8 cellular contexts compared by ENCODE assay signal in the genomic region with DNA sequence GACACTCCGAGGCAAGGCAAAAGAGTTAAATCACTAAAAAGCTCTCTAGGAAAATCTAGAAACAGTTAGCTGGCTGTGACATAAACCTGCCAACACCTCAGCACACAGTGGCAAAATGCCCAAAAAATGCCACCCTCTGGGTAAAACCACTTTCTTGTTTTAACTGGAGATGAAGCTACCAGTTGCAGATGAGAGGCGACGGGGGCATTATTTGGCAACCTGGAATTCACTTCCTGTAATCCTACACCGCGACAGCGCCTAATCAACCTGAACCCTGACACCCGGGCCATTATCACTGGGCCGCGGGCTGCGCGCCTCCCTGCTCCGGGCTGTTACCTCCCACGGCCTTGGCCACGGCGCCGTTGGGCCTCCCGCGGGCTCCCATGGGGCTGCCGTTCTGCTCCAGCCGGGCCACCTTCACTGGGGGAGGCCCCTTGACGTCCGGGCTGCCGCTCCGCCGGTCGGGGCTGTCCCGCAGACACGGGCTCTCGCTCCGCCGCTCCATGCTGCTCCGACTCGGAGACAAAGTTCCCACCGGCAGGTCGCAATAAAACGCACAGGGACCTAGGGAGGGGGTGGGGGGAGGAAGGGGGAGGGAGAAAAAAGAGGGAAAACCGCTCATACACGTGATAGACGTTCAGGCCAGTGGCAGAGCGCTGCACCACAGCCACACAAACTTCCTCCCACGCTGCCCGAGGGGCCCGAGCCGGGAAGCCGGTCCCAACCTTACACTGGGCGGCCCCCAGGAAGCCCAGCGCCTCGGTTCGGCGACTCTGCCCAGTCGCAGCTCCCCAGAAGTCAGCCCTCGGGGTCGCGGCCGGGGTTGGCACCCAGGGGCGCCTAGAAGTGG. TPM values are rescaled to one million over a fixed set of nuclear protein-coding genes. Genes with fewer than 3 reads are reported as not detected.
DNase-seq lines count a peak whose midpoint lies in the region; ATAC-seq and TF ChIP-seq lines count a peak whose summit lies in the region.

No MANE protein-coding gene starts in this region.

- no peaks in the 10 kb centered on the region for H3K9me3 ChIP-seq in SK-N-SH
- H3K9me3 ChIP-seq in WERI-Rb-1 (ENCODE audit: severe bottlenecking) = no peaks in the 10 kb centered on the region
- no peaks in the 10 kb centered on the region for H3K9me3 ChIP-seq in transverse colon

- H3K79me2 ChIP-seq in SK-N-SH (ENCODE audit: insufficient read depth) = no peaks in the 10 kb centered on the region

- H3K4me3 ChIP-seq in SK-N-SH (ENCODE audit: low read depth in 2 of 2, low read length in 1 of 2) = no peak overlapping the region
- H3K4me3 ChIP-seq in WERI-Rb-1 (ENCODE audit: low read depth, low read length) = peak overlapping the region; percentile 90
- peak overlapping the region; percentile 23 to 98 (median 70) for H3K4me3 ChIP-seq in transverse colon

- no peak for ATAC-seq in SK-N-SH treated with all-trans-retinoic acid at 6 μM for 48 hours

- TF ChIP-seq POLR2A in transverse colon (IDR thresholded peaks at IDR 0.05) = peak; percentile 50

- no peak for TF ChIP-seq RAD21 in SK-N-SH (IDR thresholded peaks at IDR 0.05; ENCODE audit: low read length)

- H3K9me2 ChIP-seq in SK-N-SH = no peaks in the 10 kb centered on the region

- peaks cover 7% of the 10 kb centered on the region for H3F3A ChIP-seq in SK-N-SH (replicated peaks; ENCODE audit: insufficient read depth)

- no peak overlapping the region for H3K9ac ChIP-seq in SK-N-SH

- POLR2A ChIA-PET in SK-N-SH (lab: Yijun Ruan, JAX) = no interaction called here

- intact Hi-C loops in transverse colon (cut with DNase I; ENCODE audit: low total_unique reads) = no loop called here

- H3K27me3 ChIP-seq in SK-N-SH (ENCODE audit: insufficient read depth) (peaks cover 49% of the 10 kb centered on the region), WERI-Rb-1 (ENCODE audit: insufficient read depth, low read depth, severe bottlenecking) (peaks cover 6% of the 10 kb centered on the region), transverse colon (peaks cover 86% of the 10 kb centered on the region)

- H3K36me3 ChIP-seq in SK-N-SH (replicated peaks in 1 of 2; ENCODE audit: control insufficient read depth in 1 of 2, insufficient read depth in 2 of 2, low read length in 1 of 2) (no peaks in the 10 kb centered on the region), WERI-Rb-1 (no peaks in the 10 kb centered on the region), transverse colon (no peaks in the 10 kb centered on the region)

- H3K4me2 ChIP-seq in SK-N-SH = no peak overlapping the region

- H3K4me1 ChIP-seq in SK-N-SH (ENCODE audit: control insufficient read depth in 1 of 2, insufficient read depth in 2 of 2, low read depth in 1 of 2, low read length in 1 of 2) (peaks cover 0 to 9% of the 10 kb centered on the region in 2 experiments; a peak in 1 of 4 replicates), transverse colon (peaks cover 0 to 67% (median 19%) of the 10 kb centered on the region in 4 donors)

- in situ Hi-C loops in transverse colon (cut with MboI; ENCODE audit: low pct_ligation_motif_present in 1 of 4, low pct_unique_long_range_greater_than_20kb in 1 of 4, low sequenced_read_pairs in 3 of 4) = no loop called here

- no peak for DNase-seq in SK-N-SH
- peak; percentile 85 for DNase-seq in NCI-H1092 treated with DMSO at 0.1 percent for 48 hours (lab: John Stamatoyannopoulos, UW)
- DNase-seq in WERI-Rb-1 = peak; percentile 66
- DNase-seq in iris pigment epithelial cell (ENCODE audit: low read depth) = peak; percentile 10
- DNase-seq in transverse colon = peak; percentile 82
- DNase-seq in stimulated activated CD4-positive, alpha-beta T cell treated with anti-CD3 and anti-CD28 coated beads, Interleukin-2, amount 100 ng/mL, for 48 hours = no peak
- no peak for DNase-seq in activated CD8-positive, alpha-beta memory T cell treated with anti-CD3 and anti-CD28 coated beads for 24 hours

- no peaks in the 10 kb centered on the region for H4K20me1 ChIP-seq in SK-N-SH (ENCODE audit: insufficient read depth)

- no peak for TF ChIP-seq CTCF in SK-N-SH (IDR thresholded peaks at IDR 0.05)
- no peak for TF ChIP-seq CTCF in WERI-Rb-1 (IDR thresholded peaks at IDR 0.05; ENCODE audit: low read depth, low read length)
- TF ChIP-seq CTCF in transverse colon (IDR thresholded peaks at IDR 0.05) = no peak

- TF ChIP-seq EP300 in SK-N-SH (IDR thresholded peaks at IDR 0.05; ENCODE audit: borderline replicate concordance in 1 of 2, low read depth in 1 of 2, low read length in 1 of 2) = no peak
- no peak for TF ChIP-seq EP300 in transverse colon (IDR thresholded peaks at IDR 0.05; ENCODE audit: low read depth)

- CTCF ChIA-PET in SK-N-SH (lab: Yijun Ruan, JAX) = interaction anchor here (0.6 to 1.2 kb wide), 3 partner anchors 14 to 1141 kb away, joined by 3 read pairs; no protein-coding TSS in a partner anchor

- no peak overlapping the region for H2AFZ ChIP-seq in SK-N-SH (ENCODE audit: low read depth)

- 11% methylated on average over 33 of the region's 56 CpGs for WGBS in SK-N-SH (ENCODE audit: low lambda C conversion rate)
- WGBS in transverse colon (ENCODE audit: low coverage in 1 of 2), 2 donors = 5% methylated on average over 47 of the region's 56 CpGs; no CpG with 5 or more reads in 1 of the 2 donors

- no peak overlapping the region for H3K27ac ChIP-seq in SK-N-SH (ENCODE audit: low read depth in 2 of 2, low read length in 1 of 2)
- H3K27ac ChIP-seq in WERI-Rb-1 = peak overlapping the region; percentile 74
- peak overlapping the region; percentile 83 to 90 (median 87) for H3K27ac ChIP-seq in transverse colon

TF ChIP-seq in SK-N-SH, 30 proteins besides CTCF, POLR2A, EP300 and RAD21:
- no peak for TF ChIP-seq PBX3 (IDR thresholded peaks at IDR 0.05)
- no peak for TF ChIP-seq RCOR1 (IDR thresholded peaks at IDR 0.05; ENCODE audit: low read length)
- TF ChIP-seq EZH2phosphoT487 (IDR thresholded peaks at IDR 0.05; ENCODE audit: borderline replicate concordance, low read depth) = peak; percentile 37; the same call in 1 of the 2 replicates

TF ChIP-seq in SK-N-SH treated with all-trans-retinoic acid at 6 μM for 48 hours, 23 proteins besides CTCF, POLR2A, EP300 and RAD21:
- TF ChIP-seq BACH2 (CRISPR knock-in tag; IDR thresholded peaks at IDR 0.05; ENCODE audit: borderline replicate concordance) (no peak), RARB (CRISPR knock-in tag; IDR thresholded peaks at IDR 0.05) (no peak), SNAI2 (CRISPR knock-in tag; IDR thresholded peaks at IDR 0.05) (no peak), GLIS3 (CRISPR knock-in tag; IDR thresholded peaks at IDR 0.05) (no peak), ARNTL (CRISPR knock-in tag; IDR thresholded peaks at IDR 0.05; ENCODE audit: borderline replicate concordance, low read depth) (no peak), ZNF8 (CRISPR knock-in tag; IDR thresholded peaks at IDR 0.05) (no peak), TOX (CRISPR knock-in tag; IDR thresholded peaks at IDR 0.05; ENCODE audit: borderline replicate concordance) (no peak), ZFP30 (CRISPR knock-in tag; IDR thresholded peaks at IDR 0.05) (no peak), CREB5 (CRISPR knock-in tag; IDR thresholded peaks at IDR 0.05; ENCODE audit: low read depth) (no peak)

RNA-seq across cellular contexts. Expression of gene SATB2, which starts 2.0 kb away (rescaled TPM):
- polyA plus RNA-seq in SK-N-SH (2012; rRNA removed) = 0.06 and 0.13 TPM in 2 replicates
- polyA plus RNA-seq in SK-N-SH (2012; cell fraction: cytosol; rRNA removed) = 0.10 and 0.17 TPM in 2 replicates
- polyA plus RNA-seq in SK-N-SH (2012; cell fraction: nucleus; rRNA removed) = 0.30 and 0.55 TPM in 2 replicates
- 100 to 1,000 TPM; 289 to 316 (median 293) TPM for total RNA-seq in transverse colon

Comparison
In these comparisons a context has a peak if more than half of its experiments do, and no peak if none do; other contexts are left out.
1. DNase-seq: peak in NCI-H1092 treated with DMSO at 0.1 percent for 48 hours (single experiment), WERI-Rb-1 (single experiment), iris pigment epithelial cell (single experiment) and transverse colon (single experiment); none in SK-N-SH (single experiment), stimulated activated CD4-positive, alpha-beta T cell treated with anti-CD3 and anti-CD28 coated beads, Interleukin-2, amount 100 ng/mL, for 48 hours (0 of 2) and activated CD8-positive, alpha-beta memory T cell treated with anti-CD3 and anti-CD28 coated beads for 24 hours (single experiment).
2. H3K27ac ChIP-seq: peak in WERI-Rb-1 (single experiment) and transverse colon (4 of 4); none in SK-N-SH (0 of 2).
3. H3K4me3 ChIP-seq: peak in WERI-Rb-1 (single experiment) and transverse colon (4 of 4); none in SK-N-SH (0 of 2).